7 cellular contexts compared by ENCODE assay signal in the genomic region with DNA sequence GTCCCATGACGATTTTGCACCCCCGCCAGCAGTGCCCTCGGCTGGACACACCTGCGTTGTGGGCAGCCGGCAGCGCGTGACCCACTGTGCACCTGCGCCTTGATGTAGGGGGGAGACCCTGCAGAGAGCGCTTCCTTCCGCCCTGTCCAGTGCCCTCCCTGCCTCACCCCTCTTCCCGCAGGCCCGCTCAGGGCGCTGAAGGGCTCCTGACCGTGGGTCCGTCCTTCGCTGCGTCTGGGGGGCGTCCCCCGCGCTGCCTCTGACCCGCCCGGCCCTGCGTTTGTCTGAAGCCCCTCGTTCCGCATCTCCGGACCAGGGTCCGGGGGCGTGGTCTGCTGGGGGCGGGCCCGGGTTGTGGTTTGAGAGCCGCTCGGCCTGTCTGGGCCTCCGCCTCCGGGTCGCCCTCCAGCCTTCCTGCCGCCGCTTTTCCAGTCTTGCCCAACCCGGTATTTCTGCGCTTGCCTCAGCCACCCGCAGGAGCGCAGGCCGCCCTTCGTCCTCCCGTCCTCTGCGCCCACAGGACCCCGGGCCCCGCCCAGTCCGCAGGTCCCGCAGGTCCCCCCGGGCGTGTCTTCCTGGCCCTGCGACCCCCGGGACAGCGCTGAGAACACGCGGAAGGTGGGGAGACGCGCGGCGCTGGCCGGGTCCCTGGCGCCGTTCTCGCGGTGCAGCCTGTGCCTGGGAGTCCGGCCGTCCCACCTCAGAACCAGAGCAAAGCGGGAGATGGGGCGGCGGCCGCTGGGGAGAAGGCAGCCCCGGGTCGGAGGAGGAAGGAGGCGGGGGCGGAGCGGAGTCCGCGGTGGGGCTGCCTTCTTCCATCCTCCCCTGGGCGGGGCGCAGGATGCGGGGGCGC. TPM values are rescaled to one million over a fixed set of nuclear protein-coding genes. Genes with fewer than 3 reads are reported as not detected.
A peak's percentile ranks its signal among the peaks of the same experiment; 100 is the strongest.
DNase-seq lines count a peak whose midpoint lies in the region; ATAC-seq and TF ChIP-seq lines count a peak whose summit lies in the region.

No MANE protein-coding gene starts in this region.

- no peak for TF ChIP-seq CTCF in endothelial cell (IDR thresholded peaks at IDR 0.05; ENCODE audit: unreplicated experiment)

- H3K9me3 Mint-ChIP-seq in endothelial cell (ENCODE audit: unreplicated experiment) (no peaks in the 10 kb centered on the region), naive B cell (no peaks in the 10 kb centered on the region)

- H3K4me3 Mint-ChIP-seq in endothelial cell (ENCODE audit: unreplicated experiment) (no peak overlapping the region), naive B cell (peak overlapping the region; percentile 83 to 91 (median 86))

- peaks cover 15% of the 10 kb centered on the region for H3K36me3 Mint-ChIP-seq in endothelial cell (ENCODE audit: low read depth, unreplicated experiment)
- H3K36me3 Mint-ChIP-seq in naive B cell = no peaks in the 10 kb centered on the region

- H3K27me3 Mint-ChIP-seq in endothelial cell (ENCODE audit: unreplicated experiment) (peaks cover 15% of the 10 kb centered on the region), naive B cell (no peaks in the 10 kb centered on the region)

- H3K27ac Mint-ChIP-seq in endothelial cell (ENCODE audit: unreplicated experiment) (no peak overlapping the region), naive B cell (peak overlapping the region; percentile 58 to 96 (median 86))

- peak; percentile 66 to 74 for DNase-seq in activated CD4-positive, alpha-beta T cell treated with anti-CD3 and anti-CD28 coated beads, Interleukin-2, amount 50 U/mL, for 48 hours
- DNase-seq in endothelial cell (ENCODE audit: low spot score) = peak; percentile 69
- peak; percentile 58 for DNase-seq in naive B cell
- no peak for DNase-seq in NCI-H1105 treated with DMSO at 0.1 percent for 48 hours (lab: John Stamatoyannopoulos, UW)
- no peak for DNase-seq in cortex of kidney (lab: John Stamatoyannopoulos, UW)

- ATAC-seq in GM19025 (IDR thresholded peaks at IDR 0.05; ENCODE audit: low read depth, unreplicated experiment) = peak; percentile 41
- peak; percentile 39 for ATAC-seq in HG03159 (IDR thresholded peaks at IDR 0.05; ENCODE audit: unreplicated experiment)
- peak; percentile 57 to 58 for ATAC-seq in naive B cell (ENCODE audit: low read depth in 2 of 2)

- H3K4me1 Mint-ChIP-seq in endothelial cell (ENCODE audit: unreplicated experiment) = no peaks in the 10 kb centered on the region
- H3K4me1 Mint-ChIP-seq in naive B cell = peaks cover 32 to 54% (median 44%) of the 10 kb centered on the region in 3 donors

RNA-seq across cellular contexts. Expression of gene IL17C, which starts 4.0 kb away (rescaled TPM):
- 0.26 TPM for total RNA-seq in endothelial cell (ENCODE audit: unreplicated experiment)
- polyA plus RNA-seq in naive B cell (ENCODE audit: low read depth in 6 of 6) = 1 to 10 TPM in 1 of 6 donors, under 1 TPM in 3, not detected in 2; 0.39 to 1.3 (median 0.86) TPM

RNA-seq across cellular contexts. Expression of gene CYBA, which starts 16.5 kb away (rescaled TPM):
- total RNA-seq in endothelial cell (ENCODE audit: unreplicated experiment) = 140 TPM
- polyA plus RNA-seq in naive B cell (ENCODE audit: low read depth in 6 of 6) = 1,000 to 10,000 TPM; 1,408 to 2,468 (median 1,616) TPM

RNA-seq across cellular contexts. Expression of gene MVD, which starts 28.5 kb away (rescaled TPM):
- total RNA-seq in endothelial cell (ENCODE audit: unreplicated experiment) = 123 TPM
- polyA plus RNA-seq in naive B cell (ENCODE audit: low read depth in 6 of 6) = 10 to 100 TPM in 5 of 6 donors, 1 to 10 TPM in 1; 9.7 to 36.1 (median 18.2) TPM

RNA-seq across cellular contexts. Expression of gene SNAI3, which starts 51.9 kb away (rescaled TPM):
- 2.6 TPM for total RNA-seq in endothelial cell (ENCODE audit: unreplicated experiment)
- polyA plus RNA-seq in naive B cell (ENCODE audit: low read depth in 6 of 6) = 1 to 10 TPM; 1.4 to 9.0 (median 5.9) TPM

Comparison
In these comparisons a context has a peak if more than half of its experiments do, and no peak if none do; other contexts are left out.
1. DNase-seq: peak in activated CD4-positive, alpha-beta T cell treated with anti-CD3 and anti-CD28 coated beads, Interleukin-2, amount 50 U/mL, for 48 hours (2 of 2), endothelial cell (single experiment) and naive B cell (single experiment); none in NCI-H1105 treated with DMSO at 0.1 percent for 48 hours (single experiment) and cortex of kidney (single experiment).
2. Peak in every context shown above with its lines, with median percentiles within 50 percentile points of each other: ATAC-seq.